In the genomic region with DNA sequence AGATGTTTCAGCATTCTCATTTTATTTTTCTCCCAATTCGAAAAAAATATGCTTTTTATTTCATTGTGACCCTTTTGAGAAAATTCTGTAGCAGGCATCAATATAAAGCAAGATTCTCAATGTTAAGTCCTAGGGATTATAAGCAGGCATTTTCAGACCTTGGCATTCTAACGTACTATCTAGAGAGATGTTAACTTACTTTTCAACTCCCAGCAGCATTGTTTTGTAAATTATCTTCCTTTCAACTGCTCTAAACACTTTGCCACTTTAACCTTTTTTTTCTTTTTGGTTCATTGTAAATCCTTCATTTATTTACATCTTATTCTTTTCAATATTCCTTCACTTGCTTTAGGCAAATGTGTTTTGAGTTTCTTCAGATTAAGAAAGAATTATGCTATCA, we compare ENCODE assay signal across 12 cellular contexts.
"Had no signal": no experiment of that assay in that cellular context is flagged by ENCODE, and none has a peak within 500 bp of the region (broad histone marks: within the 10 kb centered on the region; RNA-seq: fewer than 3 reads in every experiment).

No MANE protein-coding gene starts in this region.

- H3K4me3 Mint-ChIP-seq: activated CD4-positive, alpha-beta T cell treated with anti-CD3 and anti-CD28 coated beads, Interleukin-2, amount 10 ng/mL, durations not matched to agents 24 days and 14 days; activated naive CD4-positive, alpha-beta T cell treated with anti-CD3 and anti-CD28 coated beads for 36 hours; mesothelial cell of epicardium; naive B cell had no signal

- H3K27ac ChIP-seq: foreskin keratinocyte had no signal

- H3K9me3 Mint-ChIP-seq: activated CD4-positive, alpha-beta T cell treated with anti-CD3 and anti-CD28 coated beads, Interleukin-2, amount 10 ng/mL, durations not matched to agents 24 days and 14 days; activated naive CD4-positive, alpha-beta T cell treated with anti-CD3 and anti-CD28 coated beads for 36 hours; mesothelial cell of epicardium; naive B cell had no signal

- H3K27ac Mint-ChIP-seq: activated CD4-positive, alpha-beta T cell treated with anti-CD3 and anti-CD28 coated beads, Interleukin-2, amount 10 ng/mL, durations not matched to agents 24 days and 14 days; activated naive CD4-positive, alpha-beta T cell treated with anti-CD3 and anti-CD28 coated beads for 36 hours; mesothelial cell of epicardium had no signal

- H3K27me3 ChIP-seq: breast epithelium, esophagus squamous epithelium, foreskin keratinocyte, tibial nerve had no signal

- H3K4me1 ChIP-seq: breast epithelium, foreskin keratinocyte had no signal

- H3K27me3 Mint-ChIP-seq: activated CD4-positive, alpha-beta T cell treated with anti-CD3 and anti-CD28 coated beads, Interleukin-2, amount 10 ng/mL, durations not matched to agents 24 days and 14 days; naive B cell had no signal

- H3K9me3 ChIP-seq: breast epithelium, esophagus squamous epithelium, tibial nerve had no signal

- DNase-seq: activated CD4-positive, alpha-beta T cell treated with anti-CD3 and anti-CD28 coated beads, Interleukin-2, amount 10 ng/mL, durations not matched to agents 24 days and 14 days; activated naive CD4-positive, alpha-beta T cell treated with anti-CD3 and anti-CD28 coated beads for 36 hours; amniotic stem cell; esophagus squamous epithelium; foreskin keratinocyte; head of caudate nucleus; naive B cell; occipital lobe; small intestine had no signal

- ATAC-seq: foreskin keratinocyte had no signal

- H3K4me1 Mint-ChIP-seq: activated CD4-positive, alpha-beta T cell treated with anti-CD3 and anti-CD28 coated beads, Interleukin-2, amount 10 ng/mL, durations not matched to agents 24 days and 14 days had no signal

- H3K36me3 ChIP-seq: breast epithelium, esophagus squamous epithelium, tibial nerve had no signal

- H3K4me3 ChIP-seq: breast epithelium, esophagus squamous epithelium, tibial nerve had no signal
